Comparison of ENCODE assay signal across 17 cellular contexts in genomic region chr2:101200714-101201113, GRCh38. TPM values are rescaled to one million over a fixed set of nuclear protein-coding genes. Genes with fewer than 3 reads are reported as not detected.
DNase-seq lines count a peak whose midpoint lies in the region; ATAC-seq, FAIRE-seq and TF ChIP-seq lines count a peak whose summit lies in the region.
"Had no signal": no experiment of that assay in that cellular context is flagged by ENCODE, and none has a peak within 500 bp of the region (broad histone marks: within the 10 kb centered on the region; RNA-seq: fewer than 3 reads in every experiment).

No MANE protein-coding gene starts in this region.

- H3K27me3 Mint-ChIP-seq in endothelial cell (ENCODE audit: unreplicated experiment): no peaks in the 10 kb centered on the region
- H3K27me3 Mint-ChIP-seq: activated naive CD8-positive, alpha-beta T cell; activated T-cell treated with anti-CD3 and anti-CD28 coated beads, Interleukin-2, amount 50 U/mL, for 24 hours had no signal

- no peak overlapping the region for H3K4me3 Mint-ChIP-seq in endothelial cell (ENCODE audit: unreplicated experiment)
- H3K4me3 Mint-ChIP-seq: activated naive CD8-positive, alpha-beta T cell; activated T-cell treated with anti-CD3 and anti-CD28 coated beads, Interleukin-2, amount 50 U/mL, for 24 hours had no signal

- peaks cover 4% of the 10 kb centered on the region for H3K4me1 ChIP-seq in lower lobe of right lung

- H3K9me3 ChIP-seq in lower lobe of right lung: no peaks in the 10 kb centered on the region
- H3K9me3 ChIP-seq: left ventricle myocardium inferior, SJCRH30, stomach had no signal

- no peak for TF ChIP-seq CTCF in epithelial cell of esophagus (IDR thresholded peaks at IDR 0.05; ENCODE audit: insufficient read depth, low read depth, low read length, missing control alignments)
- no peak for TF ChIP-seq CTCF in lower lobe of right lung (IDR thresholded peaks at IDR 0.05)
- TF ChIP-seq CTCF in endothelial cell (IDR thresholded peaks at IDR 0.05; ENCODE audit: unreplicated experiment): no peak

- intact Hi-C loops in lower lobe of right lung (cut with DNase I): no loop called here

- peaks cover 4% of the 10 kb centered on the region for H3K4me1 Mint-ChIP-seq in endothelial cell (ENCODE audit: unreplicated experiment)

- no peak overlapping the region for H3K4me3 ChIP-seq in epithelial cell of esophagus (ENCODE audit: low read length)
- H3K4me3 ChIP-seq in lower lobe of right lung: no peak overlapping the region
- H3K4me3 ChIP-seq: left ventricle myocardium inferior, SJCRH30, stomach had no signal

- H3K27ac Mint-ChIP-seq in endothelial cell (ENCODE audit: unreplicated experiment): no peak overlapping the region
- H3K27ac Mint-ChIP-seq: activated naive CD8-positive, alpha-beta T cell; activated T-cell treated with anti-CD3 and anti-CD28 coated beads, Interleukin-2, amount 50 U/mL, for 24 hours had no signal

- no peaks in the 10 kb centered on the region for H3K9me3 Mint-ChIP-seq in endothelial cell (ENCODE audit: unreplicated experiment)
- H3K9me3 Mint-ChIP-seq: activated T-cell treated with anti-CD3 and anti-CD28 coated beads, Interleukin-2, amount 50 U/mL, for 24 hours had no signal

- no peaks in the 10 kb centered on the region for H3K36me3 ChIP-seq in lower lobe of right lung
- H3K36me3 ChIP-seq: left ventricle myocardium inferior, SJCRH30, stomach had no signal

- H3K36me3 Mint-ChIP-seq in endothelial cell (ENCODE audit: low read depth, unreplicated experiment): no peaks in the 10 kb centered on the region
- H3K36me3 Mint-ChIP-seq: activated naive CD8-positive, alpha-beta T cell had no signal

- no peak overlapping the region for H3K27ac ChIP-seq in lower lobe of right lung
- H3K27ac ChIP-seq: left ventricle myocardium inferior, SJCRH30 had no signal

- DNase-seq in AG20443 (ENCODE audit: low spot score) (peak; percentile 45), M059J (ENCODE audit: low read depth) (peak; percentile 65), epithelial cell of esophagus (ENCODE audit: low read depth) (peak; percentile 89), lower lobe of right lung (no peak), NCI-H524 treated with DMSO at 0.1 percent for 48 hours (lab: John Stamatoyannopoulos, UW) (no peak), NCI-H2107 (lab: John Stamatoyannopoulos, UW) (no peak), urothelium cell line (ENCODE audit: low spot score) (no peak), endothelial cell (ENCODE audit: low spot score) (no peak)
- DNase-seq: activated CD4-positive, alpha-beta T cell treated with anti-CD3 and anti-CD28 coated beads, Interleukin-2, amount 50 U/mL, for 4 hours; activated T-cell treated with anti-CD3 and anti-CD28 coated beads, Interleukin-2, amount 50 U/mL, for 24 hours; COR-L47; hypothalamus; KBM-7; left ventricle myocardium inferior; SJCRH30; stomach had no signal

- FAIRE-seq in urothelium cell line (lab: Jason Lieb, UNC): no peak

- peak; percentile 53 to 69 for ATAC-seq in lower lobe of right lung

- no peaks in the 10 kb centered on the region for H3K27me3 ChIP-seq in lower lobe of right lung (ENCODE audit: low read depth)
- H3K27me3 ChIP-seq: SJCRH30, stomach had no signal

RNA-seq across cellular contexts. Expression of gene TBC1D8, which starts 49.5 kb away (rescaled TPM):
- 5.1 and 9.3 TPM in 2 replicates for total RNA-seq in M059J (2014; rRNA removed; shearing (Covaris generic))
- total RNA-seq in lower lobe of right lung (30.2 TPM), endothelial cell (ENCODE audit: unreplicated experiment) (27.5 TPM)

RNA-seq across cellular contexts. Expression of gene CNOT11, which starts 52.0 kb away (rescaled TPM):
- total RNA-seq in M059J (2014; rRNA removed; shearing (Covaris generic)): 43.1 and 57.1 TPM in 2 replicates
- total RNA-seq in lower lobe of right lung (29.3 TPM), endothelial cell (ENCODE audit: unreplicated experiment) (47.1 TPM)

Comparison
In these comparisons a context has a peak if more than half of its experiments do, and no peak if none do; other contexts are left out.
1. DNase-seq: peak in AG20443 (single experiment), M059J (single experiment) and epithelial cell of esophagus (single experiment); none in lower lobe of right lung (single experiment), NCI-H524 treated with DMSO at 0.1 percent for 48 hours (single experiment), NCI-H2107 (single experiment), urothelium cell line (single experiment) and endothelial cell (single experiment).